ENCODE assay signal across 8 cellular contexts in the genomic region with DNA sequence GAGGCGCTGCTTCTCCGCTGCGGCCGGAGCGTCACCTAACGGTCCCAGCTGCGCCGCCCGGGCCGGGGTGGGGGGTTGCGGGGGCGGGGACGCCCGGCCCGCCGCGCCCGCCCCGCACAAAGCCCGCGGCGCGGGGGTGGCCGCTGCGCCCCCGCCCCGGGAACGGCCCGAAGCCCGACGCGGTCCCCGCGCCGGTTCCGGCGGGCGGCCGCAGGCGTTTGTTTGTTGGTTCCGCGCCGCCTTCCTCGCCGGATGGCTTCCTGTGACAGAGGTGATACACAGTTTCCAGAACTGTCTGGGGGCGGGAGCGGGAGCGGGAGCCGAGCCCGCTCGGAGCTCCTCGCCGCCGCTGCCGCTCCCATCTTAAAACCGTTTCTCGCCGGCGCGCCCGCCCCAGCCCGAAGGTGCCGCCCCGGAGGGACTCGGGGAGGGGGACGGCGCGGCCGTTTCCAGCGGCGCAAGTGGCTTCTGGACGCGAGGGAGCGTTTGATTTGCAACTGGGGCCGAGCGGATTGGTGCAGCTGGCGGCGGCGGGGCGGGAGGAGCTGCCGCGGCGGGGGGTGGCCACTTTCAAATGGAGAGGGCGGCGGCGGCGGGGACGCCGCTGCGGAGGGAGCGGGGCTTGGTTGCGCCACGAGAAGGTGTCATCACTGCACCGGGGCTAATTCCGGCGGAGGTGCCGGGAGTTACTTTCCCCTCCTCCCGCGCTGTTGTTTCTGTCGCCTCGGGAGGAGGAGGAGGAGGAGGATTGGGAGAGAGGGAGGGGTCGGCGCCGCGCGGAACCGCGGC. TPM values are rescaled to one million over a fixed set of nuclear protein-coding genes. Genes with fewer than 3 reads are reported as not detected.
DNase-seq lines count a peak whose midpoint lies in the region; ATAC-seq and TF ChIP-seq lines count a peak whose summit lies in the region.

No MANE protein-coding gene starts in this region.

- H3K4me1 ChIP-seq in OCI-LY3 (ENCODE audit: low read length): peaks cover 8% of the 10 kb centered on the region
- peaks cover 7% of the 10 kb centered on the region for H3K4me1 ChIP-seq in mucosa of stomach (ENCODE audit: control insufficient read depth, insufficient read depth, low read length)

- peaks cover 23% of the 10 kb centered on the region for H4K20me1 ChIP-seq in OCI-LY3 (ENCODE audit: insufficient read depth, low read length)

- peak overlapping the region; percentile 92 for H3K27ac ChIP-seq in OCI-LY3 (ENCODE audit: low read length)

- peak overlapping the region; percentile 94 for H3K4me3 ChIP-seq in OCI-LY3 (ENCODE audit: low read length)
- H3K4me3 ChIP-seq in epithelial cell of proximal tubule (ENCODE audit: low read depth, low read length): peak overlapping the region; percentile 78
- H3K4me3 ChIP-seq in mucosa of stomach (ENCODE audit: low read length): peak overlapping the region; percentile 77

- H3K9me3 ChIP-seq in OCI-LY3 (ENCODE audit: insufficient read depth, low read length) (no peaks in the 10 kb centered on the region), mucosa of stomach (ENCODE audit: control insufficient read depth, low read length) (no peaks in the 10 kb centered on the region)

- H3K4me2 ChIP-seq in OCI-LY3 (ENCODE audit: low read length): peak overlapping the region; percentile 83

- peak; percentile 59 for ATAC-seq in GM21528 (IDR thresholded peaks at IDR 0.05; ENCODE audit: low FRiP score, unreplicated experiment)

- H3K36me3 ChIP-seq in OCI-LY3 (replicated peaks; ENCODE audit: low read depth, low read length) (peaks cover 5% of the 10 kb centered on the region), mucosa of stomach (ENCODE audit: control insufficient read depth, insufficient read depth, low read length) (no peaks in the 10 kb centered on the region)

- H2AFZ ChIP-seq in OCI-LY3 (ENCODE audit: low read depth, low read length): peak overlapping the region; percentile 40

- H3K9ac ChIP-seq in OCI-LY3 (ENCODE audit: low read length): peak overlapping the region; percentile 97
- H3K9ac ChIP-seq in mucosa of stomach (ENCODE audit: low read length): peak overlapping the region; percentile 94

- DNase-seq in DMS153 (lab: John Stamatoyannopoulos, UW) (peak; percentile 87), HuH-7 (ENCODE audit: low spot score) (peak; percentile 64), activated T-cell treated with anti-CD3 and anti-CD28 coated beads for 4 hours (peak; percentile 82), epithelial cell of proximal tubule (ENCODE audit: low read depth) (no peak)
- DNase-seq in stimulated activated CD8-positive, alpha-beta memory T cell treated with anti-CD3 and anti-CD28 coated beads, Interleukin-7, amount 100 ng/mL, for 1 hour (ENCODE audit: low read depth in 2 of 2): peak; percentile 52 to 62

- TF ChIP-seq CTCF in OCI-LY3 (IDR thresholded peaks at IDR 0.05; ENCODE audit: low read depth, low read length): no peak
- TF ChIP-seq CTCF in epithelial cell of proximal tubule (conservative IDR thresholded peaks at IDR 0.05; ENCODE audit: low read depth, low read length): no peak

- H3K79me2 ChIP-seq in OCI-LY3 (ENCODE audit: low read length): peaks cover 64% of the 10 kb centered on the region

- H3K27me3 ChIP-seq in OCI-LY3 (ENCODE audit: low read depth, low read length) (no peaks in the 10 kb centered on the region), mucosa of stomach (ENCODE audit: control insufficient read depth, insufficient read depth, low read length) (no peaks in the 10 kb centered on the region)

RNA-seq across cellular contexts. Expression of gene JADE1, which starts 2.3 kb away (rescaled TPM):
- total RNA-seq in epithelial cell of proximal tubule: 19.0 and 28.2 TPM in 2 replicates
